Comparison of ENCODE assay signal across 8 cellular contexts in the genomic region with DNA sequence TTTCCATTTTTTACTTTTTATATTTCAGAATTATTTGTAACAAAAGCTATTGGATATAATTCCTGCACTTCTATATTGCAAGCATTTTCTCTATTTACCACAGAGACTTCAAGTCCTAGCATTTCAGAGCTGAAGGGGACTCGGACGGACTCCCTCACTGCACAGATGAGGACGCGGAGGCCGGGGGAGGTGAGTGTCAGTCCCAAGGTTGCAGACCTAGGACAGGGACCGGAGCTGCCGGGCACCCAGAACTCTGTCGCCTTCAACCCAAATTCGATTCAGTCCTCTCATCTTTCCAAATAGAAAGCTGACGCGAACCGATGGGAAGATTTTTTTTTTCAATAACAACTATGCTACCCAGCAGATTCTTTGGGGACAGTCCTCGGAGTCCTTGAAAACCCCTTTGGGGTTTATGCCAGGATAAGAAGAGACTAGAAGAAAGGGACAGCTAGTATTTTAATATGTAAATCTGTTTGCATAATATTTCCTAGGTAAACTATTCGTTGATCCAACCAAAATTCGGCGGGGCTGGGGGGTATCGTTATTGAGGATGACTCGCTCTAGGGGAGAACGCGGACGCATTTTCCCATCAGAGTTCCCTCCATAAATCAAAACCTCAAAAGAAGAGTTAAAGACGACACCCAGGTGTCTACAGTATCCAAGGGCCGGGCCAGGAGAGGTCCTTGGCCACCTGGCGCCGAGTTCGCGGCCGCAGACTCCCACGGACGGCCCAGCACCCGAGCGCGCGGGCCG. TPM values are rescaled to one million over a fixed set of nuclear protein-coding genes. Genes with fewer than 3 reads are reported as not detected.
DNase-seq lines count a peak whose midpoint lies in the region; ATAC-seq and TF ChIP-seq lines count a peak whose summit lies in the region.

No MANE protein-coding gene starts in this region.

- H4K8ac ChIP-seq in neuronal stem cell (ENCODE audit: low read depth, low read length) = no peak overlapping the region

- peak overlapping the region; percentile 90 for H3K14ac ChIP-seq in neuronal stem cell (ENCODE audit: low read length)

- no peaks in the 10 kb centered on the region for H3K9me2 ChIP-seq in Karpas-422 (replicated peaks; ENCODE audit: insufficient read depth, low read length)

- H4K20me1 ChIP-seq in DND-41 (ENCODE audit: insufficient read depth, low read length) (no peaks in the 10 kb centered on the region), Karpas-422 (ENCODE audit: insufficient read depth, low read depth, low read length) (no peaks in the 10 kb centered on the region)

- H3K36me3 ChIP-seq in DND-41 (ENCODE audit: insufficient read depth, low read length) (no peaks in the 10 kb centered on the region), Karpas-422 (ENCODE audit: insufficient read depth, low read length) (no peaks in the 10 kb centered on the region), neuronal stem cell (replicated peaks in 1 of 2; ENCODE audit: control insufficient read depth in 2 of 2, insufficient read depth in 2 of 2, low read length in 2 of 2) (no peaks in the 10 kb centered on the region)
- no peaks in the 10 kb centered on the region for H3K36me3 ChIP-seq in effector memory CD4-positive, alpha-beta T cell (ENCODE audit: control insufficient read depth, insufficient read depth, low read length)

- peak overlapping the region; percentile 78 for H3K4me2 ChIP-seq in DND-41 (ENCODE audit: insufficient read depth, low read length)
- peak overlapping the region; percentile 51 for H3K4me2 ChIP-seq in Karpas-422 (ENCODE audit: low read depth, low read length, poor library complexity, severe bottlenecking)
- peak overlapping the region; percentile 99 for H3K4me2 ChIP-seq in neuronal stem cell (ENCODE audit: insufficient read depth, low read length, poor library complexity, severe bottlenecking)

- peak overlapping the region in 1 of 2 experiments; percentile 51; a peak in 1 of 4 replicates for H3K4me3 ChIP-seq in DND-41 (ENCODE audit: low read depth in 1 of 2, low read length in 2 of 2)
- peak overlapping the region; percentile 36; the same call in 1 of the 2 replicates for H3K4me3 ChIP-seq in Karpas-422 (ENCODE audit: low read length)
- peak overlapping the region; percentile 52 for H3K4me3 ChIP-seq in effector memory CD4-positive, alpha-beta T cell (ENCODE audit: insufficient read depth, low read depth, low read length, poor library complexity, severe bottlenecking)
- peak overlapping the region; percentile 51 to 81 for H3K4me3 ChIP-seq in neuronal stem cell (ENCODE audit: low read length in 2 of 2)

- H2BK15ac ChIP-seq in neuronal stem cell (ENCODE audit: low read length) = peak overlapping the region; percentile 98

- H3K4me1 ChIP-seq in DND-41 (ENCODE audit: insufficient read depth, low read length) (peaks cover 21% of the 10 kb centered on the region), Karpas-422 (ENCODE audit: low read length) (no peaks in the 10 kb centered on the region), neuronal stem cell (ENCODE audit: control insufficient read depth in 2 of 2, insufficient read depth in 1 of 2, low read depth in 1 of 2, low read length in 2 of 2) (peaks cover 0 to 4% of the 10 kb centered on the region in 2 donors)
- peaks cover 13% of the 10 kb centered on the region for H3K4me1 ChIP-seq in effector memory CD4-positive, alpha-beta T cell (ENCODE audit: control insufficient read depth, insufficient read depth, low read length, poor library complexity, severe bottlenecking)

- peak overlapping the region; percentile 73; the same call in 1 of the 2 replicates for H2AFZ ChIP-seq in DND-41 (ENCODE audit: low read depth, low read length)
- H2AFZ ChIP-seq in Karpas-422 (ENCODE audit: low read length) = no peak overlapping the region
- H2AFZ ChIP-seq in neuronal stem cell (ENCODE audit: low read length) = peak overlapping the region; percentile 99

- no peaks in the 10 kb centered on the region for H3K9me3 ChIP-seq in DND-41 (ENCODE audit: insufficient read depth, low read length, severe bottlenecking)
- H3K9me3 ChIP-seq in Karpas-422 (ENCODE audit: low read length) = no peaks in the 10 kb centered on the region
- H3K9me3 ChIP-seq in effector memory CD4-positive, alpha-beta T cell (ENCODE audit: control insufficient read depth, low read length) = no peaks in the 10 kb centered on the region
- H3K9me3 ChIP-seq in neuronal stem cell (replicated peaks in 1 of 2; ENCODE audit: control insufficient read depth in 2 of 2, insufficient read depth in 1 of 2, low read depth in 1 of 2, low read length in 2 of 2) = peaks cover 1 to 6% of the 10 kb centered on the region in 2 donors

- no peaks in the 10 kb centered on the region for H3K79me1 ChIP-seq in neuronal stem cell (ENCODE audit: low read depth, low read length)

- DNase-seq in DND-41 = no peak
- no peak for DNase-seq in Karpas-422
- no peak for DNase-seq in effector memory CD4-positive, alpha-beta T cell
- DNase-seq in neuronal stem cell (ENCODE audit: low spot score) = peak; percentile 9
- no peak for DNase-seq in NCI-H187 treated with DMSO at 0.1 percent for 48 hours (lab: John Stamatoyannopoulos, UW)
- no peak for DNase-seq in NCI-H345 treated with DMSO at 0.1 percent for 48 hours (lab: John Stamatoyannopoulos, UW; ENCODE audit: unreplicated experiment)

- peak overlapping the region; percentile 84 for H3K18ac ChIP-seq in neuronal stem cell (ENCODE audit: low read length)

- H4K91ac ChIP-seq in neuronal stem cell (ENCODE audit: low read depth, low read length, poor library complexity) = no peak overlapping the region

- H3K27me3 ChIP-seq in DND-41 (ENCODE audit: insufficient read depth, low read length, poor library complexity) (peaks cover 45% of the 10 kb centered on the region), Karpas-422 (ENCODE audit: low read length) (no peaks in the 10 kb centered on the region), neuronal stem cell (ENCODE audit: control insufficient read depth in 3 of 3, insufficient read depth in 3 of 3, low read depth in 1 of 3, low read length in 3 of 3) (peaks cover 10 to 56% (median 13%) of the 10 kb centered on the region in 3 experiments)
- peaks cover 36% of the 10 kb centered on the region for H3K27me3 ChIP-seq in effector memory CD4-positive, alpha-beta T cell (replicated peaks; ENCODE audit: control insufficient read depth, insufficient read depth, low read length, poor library complexity, severe bottlenecking)

- H3K27ac ChIP-seq in DND-41 (ENCODE audit: low read length) (no peak overlapping the region), Karpas-422 (ENCODE audit: low read length) (no peak overlapping the region), neuronal stem cell (replicated peaks; ENCODE audit: low read length) (no peak overlapping the region)
- H3K27ac ChIP-seq in effector memory CD4-positive, alpha-beta T cell (ENCODE audit: insufficient read depth, low read length, poor library complexity, severe bottlenecking) = no peak overlapping the region

- H3K23ac ChIP-seq in neuronal stem cell (ENCODE audit: low read depth, low read length, poor library complexity) = peak overlapping the region; percentile 90

- no CpG with 5 or more reads among the region's 35 CpGs for WGBS in neuronal stem cell (ENCODE audit: extremely low coverage in 2 of 2, insufficient read length in 2 of 2, insufficient replicate concordance in 1 of 2), 2 donors

- no peak overlapping the region; the same call in 1 of the 2 replicates for H3K9ac ChIP-seq in DND-41 (ENCODE audit: low read depth, low read length)
- H3K9ac ChIP-seq in Karpas-422 (ENCODE audit: low read length) = no peak overlapping the region
- H3K9ac ChIP-seq in neuronal stem cell (ENCODE audit: low read depth, low read length, poor library complexity) = no peak overlapping the region

- H2BK5ac ChIP-seq in neuronal stem cell (ENCODE audit: low read length) = no peak overlapping the region

- TF ChIP-seq CTCF in DND-41 (IDR thresholded peaks at IDR 0.05; ENCODE audit: borderline replicate concordance, extremely low read depth, low read length, poor library complexity, severe bottlenecking) = no peak

- H2AK5ac ChIP-seq in neuronal stem cell (ENCODE audit: low read depth, low read length) = no peak overlapping the region

- H2BK12ac ChIP-seq in neuronal stem cell (ENCODE audit: low read length) = no peak overlapping the region

- ATAC-seq in DND-41 (ENCODE audit: insufficient read depth, low read depth) (no peak), GM19328 (IDR thresholded peaks at IDR 0.05; ENCODE audit: unreplicated experiment) (no peak), GM18870 (IDR thresholded peaks at IDR 0.05; ENCODE audit: unreplicated experiment) (no peak)

- no peak overlapping the region for H3K4ac ChIP-seq in neuronal stem cell (ENCODE audit: low read length)

- no peaks in the 10 kb centered on the region for H3K79me2 ChIP-seq in DND-41 (ENCODE audit: insufficient read depth, low read length)
- H3K79me2 ChIP-seq in Karpas-422 (ENCODE audit: low read length) = no peaks in the 10 kb centered on the region

- no peak overlapping the region for H2BK120ac ChIP-seq in neuronal stem cell (ENCODE audit: low read depth, low read length)

RNA-seq across cellular contexts. Expression of a gene that starts 0.8 kb away (rescaled TPM):
- total RNA-seq in Karpas-422 (2014; rRNA removed; shearing (Covaris generic); ENCODE audit: low replicate concordance) = not detected in 2 replicates
- 0.22 TPM for polyA plus RNA-seq in neuronal stem cell (2013, experiment 1 of 2)
- polyA plus RNA-seq in neuronal stem cell (2013, experiment 2 of 2) = 0.19 TPM

RNA-seq across cellular contexts. Expression of a gene that starts 38.8 kb away (rescaled TPM):
- 21.1 and 39.8 TPM in 2 replicates for total RNA-seq in Karpas-422 (2014; rRNA removed; shearing (Covaris generic); ENCODE audit: low replicate concordance)
- 19.3 TPM for polyA plus RNA-seq in neuronal stem cell (2013, experiment 1 of 2)
- polyA plus RNA-seq in neuronal stem cell (2013, experiment 2 of 2) = 19.3 TPM
